ENCODE assay signal across 9 cellular contexts in the genomic region with DNA sequence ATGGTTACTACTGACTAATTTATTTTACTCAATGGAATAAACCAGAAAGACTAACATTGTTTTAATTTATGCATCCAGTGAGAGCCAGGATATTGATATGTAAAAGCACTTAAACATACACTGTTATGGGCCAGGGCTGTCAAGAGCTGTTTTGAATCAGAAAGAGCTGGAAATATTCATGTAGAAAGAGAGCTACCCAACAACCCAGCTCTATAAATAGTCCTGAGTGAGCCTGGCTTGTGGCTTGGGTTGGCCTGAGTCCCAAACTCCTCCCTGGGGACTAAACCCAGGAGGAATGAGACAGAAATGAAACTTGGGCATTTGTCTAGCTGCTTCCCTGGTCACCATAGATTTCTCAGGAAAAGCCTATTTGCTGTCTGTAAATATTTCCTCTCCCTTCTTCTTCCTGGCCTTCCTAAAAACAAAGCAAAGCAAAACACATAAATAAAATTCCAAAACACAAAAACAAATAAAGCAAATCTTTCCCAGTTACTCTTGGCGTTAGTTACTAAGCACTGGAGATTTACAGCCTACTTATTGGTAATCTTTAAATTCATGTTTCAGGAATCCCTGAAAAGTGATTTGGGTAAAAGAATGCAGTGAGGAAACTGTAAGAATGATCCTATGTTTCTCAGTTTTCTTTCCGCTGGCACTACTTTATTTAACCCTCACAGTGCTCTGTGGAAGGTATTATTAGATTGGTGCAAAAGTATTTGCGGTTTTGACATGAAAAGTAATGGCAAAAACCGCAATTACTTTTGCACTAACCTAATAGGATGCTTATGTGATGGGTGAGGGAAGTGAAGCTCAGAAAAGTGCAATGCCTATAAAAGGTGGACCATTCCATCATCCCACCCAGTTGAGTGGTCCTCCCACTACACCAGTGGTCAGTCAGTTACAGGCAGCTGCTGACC.
DNase-seq lines count a peak whose midpoint lies in the region; ATAC-seq, FAIRE-seq and TF ChIP-seq lines count a peak whose summit lies in the region.
"Had no signal": no experiment of that assay in that cellular context is flagged by ENCODE, and none has a peak within 500 bp of the region (broad histone marks: within the 10 kb centered on the region; RNA-seq: fewer than 3 reads in every experiment).

No MANE protein-coding gene starts in this region.

- peaks cover 17% of the 10 kb centered on the region for H3K9me3 Mint-ChIP-seq in activated naive CD4-positive, alpha-beta T cell treated with anti-CD3 and anti-CD28 coated beads, Interleukin-2, amount 10 ng/mL, durations not matched to agents 7 days and 5 days

- H3K27ac Mint-ChIP-seq in activated naive CD4-positive, alpha-beta T cell treated with anti-CD3 and anti-CD28 coated beads, Interleukin-2, amount 10 ng/mL, durations not matched to agents 7 days and 5 days = no peak overlapping the region

- WGBS in K562 (ENCODE audit: insufficient coverage, low coverage, missing lambda C conversion rate) = 5% methylated on average over 4 of the region's 4 CpGs

- no peak for TF ChIP-seq EP300 in K562 (IDR thresholded peaks at IDR 0.05; ENCODE audit: low read length)

- no peaks in the 10 kb centered on the region for H3K36me3 ChIP-seq in MG63
- H3K36me3 ChIP-seq in K562 (ENCODE audit: control insufficient read depth, insufficient read depth, low read length) = no peaks in the 10 kb centered on the region
- H3K36me3 ChIP-seq in upper lobe of right lung = no peaks in the 10 kb centered on the region
- H3K36me3 ChIP-seq: neutrophil had no signal

- TF ChIP-seq RAD21 in K562 (CRISPR knock-in tag; conservative IDR thresholded peaks at IDR 0.05 in 1 of 2, IDR thresholded peaks at IDR 0.05 in 1 of 2) = no peak

- H3K4me3 ChIP-seq in MG63 (no peak overlapping the region), K562 (no peak overlapping the region), upper lobe of right lung (no peak overlapping the region)

- DNase-seq in ACHN (peak; percentile 31), MG63 (peak; percentile 86), K562 (ENCODE audit: extremely low read depth in 1 of 4, low spot score in 3 of 4) (no peak), iris pigment epithelial cell (ENCODE audit: low read depth) (peak; percentile 84), upper lobe of right lung (peak; percentile 72), GM20000 (ENCODE audit: low spot score) (no peak)
- DNase-seq in activated naive CD4-positive, alpha-beta T cell treated with anti-CD3 and anti-CD28 coated beads, Interleukin-2, amount 10 ng/mL, durations not matched to agents 7 days and 5 days = no peak

- no peak for TF ChIP-seq POLR2A in K562 (conservative IDR thresholded peaks at IDR 0.05)

- no peak overlapping the region for H2AFZ ChIP-seq in K562 (ENCODE audit: low read depth, low read length)

- no peaks in the 10 kb centered on the region for H3K27me3 ChIP-seq in MG63
- peaks cover 0 to 2% of the 10 kb centered on the region in 2 experiments; a peak in 3 of 5 replicates for H3K27me3 ChIP-seq in K562 (ENCODE audit: control insufficient read depth in 2 of 2, insufficient read depth in 2 of 2, low read length in 2 of 2)
- no peaks in the 10 kb centered on the region for H3K27me3 ChIP-seq in upper lobe of right lung
- H3K27me3 ChIP-seq: neutrophil had no signal

- no peak overlapping the region for H3K9ac ChIP-seq in K562 (ENCODE audit: insufficient read depth in 1 of 2, low read depth in 2 of 2, low read length in 2 of 2)

- H3K27ac ChIP-seq in K562 (ENCODE audit: extremely low read depth, low read depth, low read length) (no peak overlapping the region), upper lobe of right lung (no peak overlapping the region)
- H3K27ac ChIP-seq: neutrophil had no signal

- intact Hi-C loops in K562 (cut with micrococcal nuclease) = loop anchor here (10.0 kb wide), 1 partner anchor 174 kb away; no protein-coding TSS in a partner anchor
- intact Hi-C loops in upper lobe of right lung (cut with DNase I) = no loop called here

- H3K4me2 ChIP-seq in K562 (ENCODE audit: insufficient read depth, low read length) = no peak overlapping the region

- POLR2A ChIA-PET in K562 (lab: Yijun Ruan, JAX) = interaction anchor here (1.3 kb wide), 1 partner anchor 12 kb away, joined by 3 read pairs; no protein-coding TSS in a partner anchor

- H3K4me1 ChIP-seq in K562 (replicated peaks in 1 of 2; ENCODE audit: control insufficient read depth in 2 of 2, insufficient read depth in 2 of 2, low read length in 2 of 2) (no peaks in the 10 kb centered on the region), upper lobe of right lung (peaks cover 4% of the 10 kb centered on the region)

- no peaks in the 10 kb centered on the region for H3K9me1 ChIP-seq in K562 (ENCODE audit: control insufficient read depth, insufficient read depth, low read length)

- H3K79me2 ChIP-seq in K562 (ENCODE audit: control insufficient read depth, insufficient read depth, low read length) = no peaks in the 10 kb centered on the region

- BruUV-seq in K562 (replicated peaks; lab: Mats Ljungman, UMichigan) = no TSS peak

- H4K20me1 ChIP-seq in K562 (replicated peaks; ENCODE audit: control insufficient read depth, insufficient read depth, low read length) = no peaks in the 10 kb centered on the region

- peaks cover 15% of the 10 kb centered on the region for H3K9me3 ChIP-seq in MG63
- H3K9me3 ChIP-seq in K562 (replicated peaks; ENCODE audit: control insufficient read depth, insufficient read depth, low read depth, low read length) = no peaks in the 10 kb centered on the region
- H3K9me3 ChIP-seq in upper lobe of right lung = no peaks in the 10 kb centered on the region

- CTCF ChIA-PET in K562 (lab: Yijun Ruan, JAX; ENCODE audit: low intra/inter-chr PET ratio) = no interaction called here
- CTCF ChIA-PET in activated naive CD4-positive, alpha-beta T cell treated with anti-CD3 and anti-CD28 coated beads, Interleukin-2, amount 10 ng/mL, durations not matched to agents 7 days and 5 days (lab: Charles Lee) = no interaction called here

- no peak for TF ChIP-seq CTCF in K562 (IDR thresholded peaks at IDR 0.05 in 2 of 3, conservative IDR thresholded peaks at IDR 0.05 in 1 of 3; ENCODE audit: insufficient read depth in 2 of 3, low read depth in 1 of 3, low read length in 3 of 3)
- no peak for TF ChIP-seq CTCF in upper lobe of right lung (IDR thresholded peaks at IDR 0.05)
- TF ChIP-seq CTCF in GM20000 (IDR thresholded peaks at IDR 0.05; ENCODE audit: extremely low read depth, missing control alignments) = no peak

- H3K4me3 Mint-ChIP-seq in activated naive CD4-positive, alpha-beta T cell treated with anti-CD3 and anti-CD28 coated beads, Interleukin-2, amount 10 ng/mL, durations not matched to agents 7 days and 5 days = no peak overlapping the region

- H3K4me1 Mint-ChIP-seq in activated naive CD4-positive, alpha-beta T cell treated with anti-CD3 and anti-CD28 coated beads, Interleukin-2, amount 10 ng/mL, durations not matched to agents 7 days and 5 days = peaks cover 4% of the 10 kb centered on the region

- no peaks in the 10 kb centered on the region for H3K27me3 Mint-ChIP-seq in activated naive CD4-positive, alpha-beta T cell treated with anti-CD3 and anti-CD28 coated beads, Interleukin-2, amount 10 ng/mL, durations not matched to agents 7 days and 5 days

- in situ Hi-C loops in ACHN (cut with HindIII; ENCODE audit: low pct_ligation_motif_present, low pct_unique_long_range_greater_than_20kb, low sequenced_read_pairs) (no loop called here), K562 (cut with MboI) (no loop called here)

- ATAC-seq in K562 (no peak), upper lobe of right lung (peak; percentile 80), HG03025 (IDR thresholded peaks at IDR 0.05; ENCODE audit: low FRiP score, unreplicated experiment) (no peak)

- FAIRE-seq in K562 (lab: Jason Lieb, UNC) = no peak

- no peaks in the 10 kb centered on the region for H3K36me3 Mint-ChIP-seq in activated naive CD4-positive, alpha-beta T cell treated with anti-CD3 and anti-CD28 coated beads, Interleukin-2, amount 10 ng/mL, durations not matched to agents 7 days and 5 days

TF ChIP-seq in K562, 482 proteins besides CTCF, POLR2A, EP300 and RAD21 (continues in another document):
- TF ChIP-seq TAF9B (IDR thresholded peaks at IDR 0.05; ENCODE audit: partially characterized antibody) = no peak
- TF ChIP-seq ESRRA (IDR thresholded peaks at IDR 0.05; ENCODE audit: borderline replicate concordance, low read depth) = peak; percentile 21; the same call in 1 of the 2 replicates

Comparison
In these comparisons a context has a peak if more than half of its experiments do, and no peak if none do; other contexts are left out.
1. DNase-seq: peak in ACHN (single experiment), MG63 (single experiment), iris pigment epithelial cell (single experiment) and upper lobe of right lung (single experiment); none in K562 (0 of 4), activated naive CD4-positive, alpha-beta T cell treated with anti-CD3 and anti-CD28 coated beads, Interleukin-2, amount 10 ng/mL, durations not matched to agents 7 days and 5 days (single experiment) and GM20000 (single experiment).